In genomic region chr16:27779719-27780161, GRCh38 we compare ENCODE assay signal across 9 cellular contexts.
DNase-seq lines count a peak whose midpoint lies in the region; ATAC-seq, FAIRE-seq and TF ChIP-seq lines count a peak whose summit lies in the region.
"Had no signal": no experiment of that assay in that cellular context is flagged by ENCODE, and none has a peak within 500 bp of the region (broad histone marks: within the 10 kb centered on the region; RNA-seq: fewer than 3 reads in every experiment).

No MANE protein-coding gene starts in this region.

- no peaks in the 10 kb centered on the region for H3K23me2 ChIP-seq in H1 (ENCODE audit: low read depth, low read length)

- H4K20me1 ChIP-seq in H1 (replicated peaks in 1 of 2; ENCODE audit: control insufficient read depth in 1 of 2, insufficient read depth in 2 of 2, low read length in 2 of 2): no peaks in the 10 kb centered on the region

- H2AK5ac ChIP-seq in H1 (ENCODE audit: low read depth, low read length): no peak overlapping the region

- H3K56ac ChIP-seq in H1 (replicated peaks; ENCODE audit: insufficient read length, low read depth, low read length): no peak overlapping the region

- H3K4me2 ChIP-seq in H1 (ENCODE audit: insufficient read depth in 1 of 2, low read depth in 2 of 2, low read length in 2 of 2): no peak overlapping the region

- H4K91ac ChIP-seq in H1 (replicated peaks; ENCODE audit: insufficient read length, low read length): no peak overlapping the region

- no peak overlapping the region for H3K18ac ChIP-seq in H1 (ENCODE audit: extremely low read depth, low read length)

- H3K36me3 Mint-ChIP-seq in nephron (ENCODE audit: low read depth): peaks cover under 1% of the 10 kb centered on the region
- H3K36me3 Mint-ChIP-seq in activated T-helper 2 cell treated with anti-CD3 and anti-CD28 coated beads, Interferon-gamma antibody, Interleukin-2, Interleukin-4, amounts not matched to agents 10 μg/mL and 5 μg/mL and 100 μg/mL, durations not matched to agents 14 hours and 24 hours and 36 hours (ENCODE audit: low read depth): no peaks in the 10 kb centered on the region
- peaks cover 4 to 5% of the 10 kb centered on the region in 2 donors for H3K36me3 Mint-ChIP-seq in CD4-positive, alpha-beta memory T cell

- TF ChIP-seq EP300 in H1 (IDR thresholded peaks at IDR 0.05; ENCODE audit: borderline replicate concordance in 1 of 2, low read depth in 2 of 2, low read length in 2 of 2): no peak

- H4K8ac ChIP-seq in H1 (ENCODE audit: extremely low read depth, insufficient read depth, low read length): no peak overlapping the region

- H3K9me3 ChIP-seq in H1 (ENCODE audit: insufficient read depth in 2 of 2, low read depth in 1 of 2, low read length in 1 of 2): no peaks in the 10 kb centered on the region
- H3K9me3 ChIP-seq in CD4-positive, alpha-beta memory T cell (ENCODE audit: control insufficient read depth in 1 of 2, low read length in 2 of 2): no peaks in the 10 kb centered on the region

- peak overlapping the region in 1 of 3 experiments; percentile 71 for H3K27ac Mint-ChIP-seq in nephron
- no peak overlapping the region for H3K27ac Mint-ChIP-seq in activated T-helper 2 cell treated with anti-CD3 and anti-CD28 coated beads, Interferon-gamma antibody, Interleukin-2, Interleukin-4, amounts not matched to agents 10 μg/mL and 5 μg/mL and 100 μg/mL, durations not matched to agents 14 hours and 24 hours and 36 hours
- no peak overlapping the region for H3K27ac Mint-ChIP-seq in CD4-positive, alpha-beta memory T cell
- H3K27ac Mint-ChIP-seq in stimulated activated naive CD8-positive, alpha-beta T cell treated with anti-CD3 and anti-CD28 coated beads, Interleukin-15, amount 100 ng/mL, for 72 hours: no peak overlapping the region
- H3K27ac Mint-ChIP-seq: activated CD8-positive, alpha-beta T cell treated with anti-CD3 and anti-CD28 coated beads for 36 hours had no signal

- H3K79me2 ChIP-seq in H1 (ENCODE audit: control insufficient read depth in 1 of 2, insufficient read depth in 2 of 2, low read length in 2 of 2): no peaks in the 10 kb centered on the region

- no peak overlapping the region for H2BK120ac ChIP-seq in H1 (replicated peaks; ENCODE audit: low read depth, low read length)

- no peak overlapping the region for H2AFZ ChIP-seq in H1 (ENCODE audit: low read length)

- H3K27me3 ChIP-seq in H1 (replicated peaks in 1 of 4; ENCODE audit: control insufficient read depth in 3 of 4, extremely low read depth in 1 of 4, insufficient read depth in 3 of 4, low read length in 3 of 4): no peaks in the 10 kb centered on the region
- no peaks in the 10 kb centered on the region for H3K27me3 ChIP-seq in CD4-positive, alpha-beta memory T cell (ENCODE audit: insufficient read depth, low read length)

- no peak overlapping the region for H2BK12ac ChIP-seq in H1 (ENCODE audit: low read depth, low read length)

- TF ChIP-seq CTCF in H1 (IDR thresholded peaks at IDR 0.05; ENCODE audit: control extremely low read depth in 1 of 3, insufficient read depth in 1 of 3, low read depth in 1 of 3, low read length in 3 of 3) (peak; percentile 70 to 88 (median 81)), nephron (IDR thresholded peaks at IDR 0.05; ENCODE audit: unreplicated experiment in 3 of 3) (peak; percentile 32 to 49 (median 46))

- no peak overlapping the region for H3K27ac ChIP-seq in H1 (ENCODE audit: low read depth, low read length)
- no peak overlapping the region for H3K27ac ChIP-seq in CD4-positive, alpha-beta memory T cell (ENCODE audit: low read depth, low read length)

- no peaks in the 10 kb centered on the region for H3K9me3 Mint-ChIP-seq in nephron
- H3K9me3 Mint-ChIP-seq in activated T-helper 2 cell treated with anti-CD3 and anti-CD28 coated beads, Interferon-gamma antibody, Interleukin-2, Interleukin-4, amounts not matched to agents 10 μg/mL and 5 μg/mL and 100 μg/mL, durations not matched to agents 14 hours and 24 hours and 36 hours: no peaks in the 10 kb centered on the region
- H3K9me3 Mint-ChIP-seq in CD4-positive, alpha-beta memory T cell: no peaks in the 10 kb centered on the region
- H3K9me3 Mint-ChIP-seq in stimulated activated naive CD8-positive, alpha-beta T cell treated with anti-CD3 and anti-CD28 coated beads, Interleukin-15, amount 100 ng/mL, for 72 hours: no peaks in the 10 kb centered on the region
- H3K9me3 Mint-ChIP-seq: activated CD8-positive, alpha-beta T cell treated with anti-CD3 and anti-CD28 coated beads for 36 hours had no signal

- H3K4me1 Mint-ChIP-seq in nephron: peaks cover 9% of the 10 kb centered on the region
- no peaks in the 10 kb centered on the region for H3K4me1 Mint-ChIP-seq in activated T-helper 2 cell treated with anti-CD3 and anti-CD28 coated beads, Interferon-gamma antibody, Interleukin-2, Interleukin-4, amounts not matched to agents 10 μg/mL and 5 μg/mL and 100 μg/mL, durations not matched to agents 14 hours and 24 hours and 36 hours (ENCODE audit: low read depth)
- no peaks in the 10 kb centered on the region for H3K4me1 Mint-ChIP-seq in CD4-positive, alpha-beta memory T cell
- H3K4me1 Mint-ChIP-seq in stimulated activated naive CD8-positive, alpha-beta T cell treated with anti-CD3 and anti-CD28 coated beads, Interleukin-15, amount 100 ng/mL, for 72 hours: no peaks in the 10 kb centered on the region

- WGBS in H1 (ENCODE audit: extremely low coverage in 1 of 2, insufficient coverage in 1 of 2, insufficient read length in 1 of 2, insufficient replicate concordance in 2 of 2, low coverage in 1 of 2, low lambda C conversion rate in 2 of 2, missing lambda C conversion rate in 1 of 2), 2 experiments: 76% methylated on average over 21 of the region's 21 CpGs; no CpG with 5 or more reads in 1 of the 2 experiments

- CTCF ChIA-PET in H1 (lab: Charles Lee; ENCODE audit: partially characterized antibody): interaction anchor here (0.5 to 10.4 kb wide), 54 partner anchors 8 to 401 kb away, joined by 3 to 158 read pairs (median 4); no protein-coding TSS in a partner anchor
- CTCF ChIA-PET in CD4-positive, alpha-beta memory T cell (lab: Charles Lee; ENCODE audit: partially characterized antibody): no interaction called here

- peak; percentile 76 to 84 for TF ChIP-seq RAD21 in H1 (IDR thresholded peaks at IDR 0.05 in 1 of 2, conservative IDR thresholded peaks at IDR 0.05 in 1 of 2; ENCODE audit: low read depth in 2 of 2, low read length in 2 of 2)

- H3K36me3 ChIP-seq in H1 (ENCODE audit: control insufficient read depth in 2 of 4, insufficient read depth in 4 of 4, low read length in 3 of 4): no peaks in the 10 kb centered on the region
- H3K36me3 ChIP-seq in CD4-positive, alpha-beta memory T cell (ENCODE audit: insufficient read depth, low read length): no peaks in the 10 kb centered on the region

- no peak for ATAC-seq in stimulated activated naive CD8-positive, alpha-beta T cell treated with anti-CD3 and anti-CD28 coated beads, Interleukin-15, amount 100 ng/mL, for 72 hours
- ATAC-seq: activated CD8-positive, alpha-beta T cell treated with anti-CD3 and anti-CD28 coated beads for 36 hours had no signal

- H3K23ac ChIP-seq in H1 (ENCODE audit: insufficient read length): no peak overlapping the region

- H2BK15ac ChIP-seq in H1 (ENCODE audit: low read length): no peak overlapping the region

- no peak overlapping the region for H3K4me3 ChIP-seq in H1 (ENCODE audit: extremely low read depth in 1 of 4, insufficient read depth in 2 of 4, low read depth in 3 of 4, low read length in 4 of 4)
- H3K4me3 ChIP-seq in CD4-positive, alpha-beta memory T cell (ENCODE audit: low read length in 2 of 2): no peak overlapping the region

- no peak overlapping the region for H3K14ac ChIP-seq in H1 (ENCODE audit: insufficient read length)

- H3K79me1 ChIP-seq in H1 (ENCODE audit: low read depth, low read length): no peaks in the 10 kb centered on the region

- H3K27me3 Mint-ChIP-seq in nephron (ENCODE audit: low read depth): peaks cover 3% of the 10 kb centered on the region
- H3K27me3 Mint-ChIP-seq in activated T-helper 2 cell treated with anti-CD3 and anti-CD28 coated beads, Interferon-gamma antibody, Interleukin-2, Interleukin-4, amounts not matched to agents 10 μg/mL and 5 μg/mL and 100 μg/mL, durations not matched to agents 14 hours and 24 hours and 36 hours (ENCODE audit: low read depth): no peaks in the 10 kb centered on the region
- no peaks in the 10 kb centered on the region for H3K27me3 Mint-ChIP-seq in CD4-positive, alpha-beta memory T cell
- no peaks in the 10 kb centered on the region for H3K27me3 Mint-ChIP-seq in stimulated activated naive CD8-positive, alpha-beta T cell treated with anti-CD3 and anti-CD28 coated beads, Interleukin-15, amount 100 ng/mL, for 72 hours
- H3K27me3 Mint-ChIP-seq: activated CD8-positive, alpha-beta T cell treated with anti-CD3 and anti-CD28 coated beads for 36 hours had no signal

- no peak overlapping the region for H2BK5ac ChIP-seq in H1 (ENCODE audit: low read depth, low read length)

- no peak overlapping the region for H2BK20ac ChIP-seq in H1 (ENCODE audit: low read length)

- no peak for FAIRE-seq in H1 (lab: Jason Lieb, UNC)

- no peak for TF ChIP-seq POLR2A in H1 (IDR thresholded peaks at IDR 0.05; ENCODE audit: control extremely low read depth in 1 of 2, low read depth in 2 of 2, low read length in 2 of 2)

- no peak overlapping the region for H4K5ac ChIP-seq in H1 (ENCODE audit: insufficient read length, low read depth, low read length)

- H3K4ac ChIP-seq in H1 (replicated peaks; ENCODE audit: insufficient read length, low read depth, low read length): no peak overlapping the region

- no peak overlapping the region for H3K9ac ChIP-seq in H1 (replicated peaks in 1 of 4; ENCODE audit: extremely low read depth in 1 of 4, low read depth in 3 of 4, low read length in 3 of 4)

- intact Hi-C loops in activated T-helper 2 cell treated with anti-CD3 and anti-CD28 coated beads, Interferon-gamma antibody, Interleukin-2, Interleukin-4, amounts not matched to agents 10 μg/mL and 5 μg/mL and 100 μg/mL, durations not matched to agents 14 hours and 24 hours and 36 hours (cut with micrococcal nuclease): no loop called here
- intact Hi-C loops in CD4-positive, alpha-beta memory T cell (cut with micrococcal nuclease): no loop called here

- POLR2A ChIA-PET in H1 (lab: Charles Lee; ENCODE audit: partially characterized antibody): interaction anchor here (0.9 kb wide), 1 partner anchor 12 kb away, joined by 4 read pairs; no protein-coding TSS in a partner anchor
- POLR2A ChIA-PET in CD4-positive, alpha-beta memory T cell (lab: Charles Lee; ENCODE audit: partially characterized antibody): no interaction called here

- H3K4me1 ChIP-seq in H1 (replicated peaks in 1 of 4; ENCODE audit: control insufficient read depth in 3 of 4, insufficient read depth in 4 of 4, low read length in 3 of 4): 0 out of 7 replicates have a peak, but pooled peaks cover 0 to 5% (median under 1%) of the 10 kb centered on the region in 4 experiments
- no peaks in the 10 kb centered on the region for H3K4me1 ChIP-seq in CD4-positive, alpha-beta memory T cell (ENCODE audit: insufficient read depth, low read length)

- H3K4me3 Mint-ChIP-seq in nephron: no peak overlapping the region
- no peak overlapping the region for H3K4me3 Mint-ChIP-seq in activated T-helper 2 cell treated with anti-CD3 and anti-CD28 coated beads, Interferon-gamma antibody, Interleukin-2, Interleukin-4, amounts not matched to agents 10 μg/mL and 5 μg/mL and 100 μg/mL, durations not matched to agents 14 hours and 24 hours and 36 hours (ENCODE audit: low read depth)
- H3K4me3 Mint-ChIP-seq in CD4-positive, alpha-beta memory T cell: no peak overlapping the region
- no peak overlapping the region for H3K4me3 Mint-ChIP-seq in stimulated activated naive CD8-positive, alpha-beta T cell treated with anti-CD3 and anti-CD28 coated beads, Interleukin-15, amount 100 ng/mL, for 72 hours
- H3K4me3 Mint-ChIP-seq: activated CD8-positive, alpha-beta T cell treated with anti-CD3 and anti-CD28 coated beads for 36 hours had no signal

- DNase-seq in DMS 273 (lab: John Stamatoyannopoulos, UW; ENCODE audit: unreplicated experiment) (peak; percentile 85), NCI-H2227 treated with DMSO at 0.1 percent for 48 hours (lab: John Stamatoyannopoulos, UW) (peak; percentile 42), H1 (ENCODE audit: low read depth in 1 of 2, low spot score in 2 of 2) (peak; percentile 41 to 88), mesenteric fat pad (ENCODE audit: low spot score) (no peak)
- DNase-seq in activated T-helper 2 cell treated with anti-CD3 and anti-CD28 coated beads, Interferon-gamma antibody, Interleukin-2, Interleukin-4, amounts not matched to agents 10 μg/mL and 5 μg/mL and 100 μg/mL, durations not matched to agents 14 hours and 24 hours and 36 hours (ENCODE audit: low spot score): no peak
- DNase-seq in CD4-positive, alpha-beta memory T cell: no peak
- no peak for DNase-seq in stimulated activated naive CD8-positive, alpha-beta T cell treated with anti-CD3 and anti-CD28 coated beads, Interleukin-15, amount 100 ng/mL, for 72 hours
- DNase-seq: activated CD8-positive, alpha-beta T cell treated with anti-CD3 and anti-CD28 coated beads for 36 hours had no signal

Comparison
In these comparisons a context has a peak if more than half of its experiments do, and no peak if none do; other contexts are left out.
1. DNase-seq: peak in DMS 273 (single experiment), NCI-H2227 treated with DMSO at 0.1 percent for 48 hours (single experiment) and H1 (2 of 2); none in activated T-helper 2 cell treated with anti-CD3 and anti-CD28 coated beads, Interferon-gamma antibody, Interleukin-2, Interleukin-4, amounts not matched to agents 10 μg/mL and 5 μg/mL and 100 μg/mL, durations not matched to agents 14 hours and 24 hours and 36 hours (single experiment), CD4-positive, alpha-beta memory T cell (0 of 5), stimulated activated naive CD8-positive, alpha-beta T cell treated with anti-CD3 and anti-CD28 coated beads, Interleukin-15, amount 100 ng/mL, for 72 hours (0 of 2) and mesenteric fat pad (single experiment).